Comparison of ENCODE assay signal across 27 cellular contexts in the genomic region with DNA sequence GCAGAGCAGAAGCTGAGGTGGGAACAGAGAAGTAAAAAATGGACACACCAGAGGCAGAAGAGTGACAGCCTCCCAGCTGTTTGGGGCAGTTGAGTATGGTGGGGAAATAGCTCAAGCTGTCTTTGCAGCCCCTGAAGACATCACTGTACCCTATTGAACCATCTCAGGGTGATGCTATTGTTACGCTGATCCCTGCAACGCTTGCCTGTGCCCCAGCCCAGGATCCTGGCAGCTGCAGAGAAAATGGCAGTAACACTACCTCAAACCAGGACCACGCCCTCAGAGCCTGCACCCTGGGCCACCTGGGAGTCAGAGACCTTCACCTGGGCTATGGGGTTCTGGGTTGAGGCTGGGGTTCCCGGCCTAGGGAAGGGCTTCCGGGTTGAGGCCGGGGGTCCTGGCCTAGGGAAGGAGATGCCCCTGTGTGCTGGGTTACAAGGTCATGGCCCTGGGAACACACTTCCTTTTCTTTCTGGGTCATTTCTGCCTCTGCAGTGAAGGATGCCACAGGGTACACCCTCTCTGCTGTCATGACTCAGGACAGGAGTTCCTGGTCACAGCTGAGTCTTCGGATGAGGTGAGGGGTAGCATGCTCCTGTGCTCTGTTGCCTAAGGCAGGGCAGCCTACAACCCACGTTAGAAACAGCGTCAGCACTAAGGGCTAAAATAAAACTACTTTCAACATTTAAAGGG. TPM values are rescaled to one million over a fixed set of nuclear protein-coding genes. Genes with fewer than 3 reads are reported as not detected.
"Had no signal": no experiment of that assay in that cellular context is flagged by ENCODE, and none has a peak within 500 bp of the region (broad histone marks: within the 10 kb centered on the region; RNA-seq: fewer than 3 reads in every experiment).

No MANE protein-coding gene starts in this region.

- H3K4me3 Mint-ChIP-seq: activated B cell treated with CpG ODN at 0.5 μM for 24 hours; activated CD4-positive, alpha-beta memory T cell treated with anti-CD3 and anti-CD28 coated beads, Interleukin-2, amount 10 ng/mL, durations not matched to agents 7 days and 5 days; activated naive CD4-positive, alpha-beta T cell treated with anti-CD3 and anti-CD28 coated beads, Interleukin-2, amount 50 U/mL, for 24 hours; activated T-cell treated with anti-CD3 and anti-CD28 coated beads, Interleukin-2, amount 50 U/mL, for 72 hours; T-helper 17 cell had no signal

- H3K36me3 Mint-ChIP-seq: activated naive CD4-positive, alpha-beta T cell treated with anti-CD3 and anti-CD28 coated beads, Interleukin-2, amount 50 U/mL, for 24 hours had no signal

- H3K4me1 ChIP-seq: ascending aorta, body of pancreas had no signal

- H3K36me3 ChIP-seq: ascending aorta had no signal

- H3K27me3 ChIP-seq: ascending aorta, body of pancreas had no signal

- H3K4me3 ChIP-seq: ascending aorta, body of pancreas had no signal

- FAIRE-seq: RCC 7860 had no signal

- H3K27ac ChIP-seq: ascending aorta, body of pancreas had no signal

- H3K9me3 Mint-ChIP-seq: activated B cell treated with CpG ODN at 0.5 μM for 24 hours; activated CD4-positive, alpha-beta memory T cell treated with anti-CD3 and anti-CD28 coated beads, Interleukin-2, amount 10 ng/mL, durations not matched to agents 7 days and 5 days; activated naive CD4-positive, alpha-beta T cell treated with anti-CD3 and anti-CD28 coated beads, Interleukin-2, amount 50 U/mL, for 24 hours; activated T-cell treated with anti-CD3 and anti-CD28 coated beads, Interleukin-2, amount 50 U/mL, for 72 hours had no signal

- H3K9me3 ChIP-seq: ascending aorta, body of pancreas had no signal

- H3K4me1 Mint-ChIP-seq: activated B cell treated with CpG ODN at 0.5 μM for 24 hours; activated CD4-positive, alpha-beta memory T cell treated with anti-CD3 and anti-CD28 coated beads, Interleukin-2, amount 10 ng/mL, durations not matched to agents 7 days and 5 days; activated naive CD4-positive, alpha-beta T cell treated with anti-CD3 and anti-CD28 coated beads, Interleukin-2, amount 50 U/mL, for 24 hours had no signal

- ATAC-seq: body of pancreas, PC-3, T-helper 17 cell had no signal

- H3K27ac Mint-ChIP-seq: activated B cell treated with CpG ODN at 0.5 μM for 24 hours; activated CD4-positive, alpha-beta memory T cell treated with anti-CD3 and anti-CD28 coated beads, Interleukin-2, amount 10 ng/mL, durations not matched to agents 7 days and 5 days; activated naive CD4-positive, alpha-beta T cell treated with anti-CD3 and anti-CD28 coated beads, Interleukin-2, amount 50 U/mL, for 24 hours; activated T-cell treated with anti-CD3 and anti-CD28 coated beads, Interleukin-2, amount 50 U/mL, for 72 hours; T-helper 17 cell had no signal

- DNase-seq: activated B cell treated with CpG ODN at 0.5 μM for 24 hours; activated CD4-positive, alpha-beta T cell treated with anti-CD3 and anti-CD28 coated beads for 1 hour; activated CD4-positive, alpha-beta T cell treated with anti-CD3 and anti-CD28 coated beads, Interleukin-2, amount 50 U/mL, for 1 hour; activated T-cell treated with anti-CD3 and anti-CD28 coated beads, Interleukin-2, amount 50 U/mL, for 72 hours; body of pancreas; central memory CD4-positive, alpha-beta T cell; KG1; MV-4-11; NCI-H1092 treated with DMSO at 0.1 percent for 48 hours; NCI-H1417 treated with DMSO at 0.1 percent for 48 hours; NCI-H1694; NCI-H2029; NCI-H345; NCI-H510A; NCI-H526 treated with DMSO at 0.1 percent for 48 hours; PC-3; SHP77 treated with DMSO at 0.1 percent for 48 hours; T-helper 17 cell; T-helper 9 cell had no signal

RNA-seq across cellular contexts. Expression of gene BSND, which starts 11.6 kb away (rescaled TPM):
- total RNA-seq: activated B cell treated with CpG ODN at 0.5 μM for 24 hours; activated CD8-positive, alpha-beta memory T cell treated with anti-CD3 and anti-CD28 coated beads for 36 hours; activated T-cell treated with anti-CD3 and anti-CD28 coated beads, Interleukin-2, amount 50 U/mL, for 72 hours; ascending aorta; body of pancreas; bronchial epithelial cell; MCF 10A; PC-3; SK-MEL-5 had no signal

RNA-seq across cellular contexts. Expression of gene PCSK9, which starts 29.0 kb away (rescaled TPM):
- total RNA-seq: activated B cell treated with CpG ODN at 0.5 μM for 24 hours; activated CD8-positive, alpha-beta memory T cell treated with anti-CD3 and anti-CD28 coated beads for 36 hours; activated T-cell treated with anti-CD3 and anti-CD28 coated beads, Interleukin-2, amount 50 U/mL, for 72 hours; ascending aorta; MCF 10A; T-helper 17 cell had no signal

RNA-seq across cellular contexts. Expression of gene TMEM61, which starts 29.9 kb away (rescaled TPM):
- total RNA-seq: activated B cell treated with CpG ODN at 0.5 μM for 24 hours; activated CD4-positive, alpha-beta memory T cell treated with anti-CD3 and anti-CD28 coated beads, Interleukin-2, amount 10 ng/mL, durations not matched to agents 7 days and 5 days; activated CD8-positive, alpha-beta memory T cell treated with anti-CD3 and anti-CD28 coated beads for 36 hours; activated T-cell treated with anti-CD3 and anti-CD28 coated beads, Interleukin-2, amount 50 U/mL, for 72 hours; ascending aorta; MCF 10A; SK-MEL-5; T-helper 17 cell had no signal
